14 cellular contexts compared by ENCODE assay signal in the genomic region with DNA sequence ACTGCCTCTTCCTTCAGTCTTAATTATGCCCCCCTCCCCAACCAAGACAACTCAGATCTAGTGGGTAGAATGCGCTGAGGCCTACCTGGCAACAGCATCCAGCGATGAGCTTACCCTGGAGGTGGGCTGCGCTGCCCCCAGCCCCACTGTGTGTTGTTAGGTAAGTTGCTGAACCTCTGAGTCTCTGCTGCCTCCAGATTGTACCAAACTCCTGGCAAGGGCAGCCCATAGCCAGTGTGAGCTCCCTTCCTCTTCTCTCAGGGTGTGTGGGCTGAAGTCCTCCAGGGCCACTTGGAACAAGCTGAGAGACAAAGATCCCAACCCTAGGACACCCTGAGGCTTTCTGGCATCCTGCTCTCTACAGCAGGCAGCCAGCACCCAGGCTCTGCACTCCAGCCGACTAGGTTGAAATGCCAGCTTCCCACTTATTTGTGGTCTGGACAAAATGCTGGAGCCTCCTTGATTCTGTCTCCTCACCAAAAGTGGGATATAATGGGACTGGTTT.
DNase-seq lines count a peak whose midpoint lies in the region; ATAC-seq, FAIRE-seq and TF ChIP-seq lines count a peak whose summit lies in the region.
"Had no signal": no experiment of that assay in that cellular context is flagged by ENCODE, and none has a peak within 500 bp of the region (broad histone marks: within the 10 kb centered on the region; RNA-seq: fewer than 3 reads in every experiment).

No MANE protein-coding gene starts in this region.

- in situ Hi-C loops in K562 (cut with MboI): no loop called here

- BruUV-seq in A673 (replicated peaks; lab: Mats Ljungman, UMichigan) (no TSS peak), K562 (replicated peaks; lab: Mats Ljungman, UMichigan) (TSS peak; percentile 64)

- no peaks in the 10 kb centered on the region for H3K36me3 Mint-ChIP-seq in nephron (ENCODE audit: low read depth)

- peak overlapping the region in 1 of 3 experiments; percentile 34 for H3K4me3 Mint-ChIP-seq in nephron

- WGBS in K562 (ENCODE audit: insufficient coverage, low coverage, missing lambda C conversion rate): 24% methylated on average over 4 of the region's 4 CpGs

- intact Hi-C loops in A673 (cut with micrococcal nuclease; ENCODE audit: unreplicated experiment) (no loop called here), K562 (cut with micrococcal nuclease) (loop anchor here (1.0 to 5.0 kb wide), 5 partner anchors 12 to 37 kb away; no protein-coding TSS in a partner anchor)

- POLR2A ChIA-PET in A673 (lab: Charles Lee; ENCODE audit: low non-redundant PET) (no interaction called here), K562 (lab: Yijun Ruan, JAX) (interaction anchor here (0.9 to 3.5 kb wide), 11 partner anchors 8 to 27 kb away, joined by 3 to 10 read pairs (median 3); no protein-coding TSS in a partner anchor)

- TF ChIP-seq EP300 in K562 (IDR thresholded peaks at IDR 0.05; ENCODE audit: low read length): no peak

- ATAC-seq in K562 (peak; percentile 1; the same call in 2 of the 3 replicates), GM18870 (IDR thresholded peaks at IDR 0.05; ENCODE audit: unreplicated experiment) (no peak)

- peaks cover 62% of the 10 kb centered on the region for H3K79me2 ChIP-seq in K562 (ENCODE audit: control insufficient read depth, insufficient read depth, low read length)

- no peak for TF ChIP-seq RAD21 in K562 (CRISPR knock-in tag; conservative IDR thresholded peaks at IDR 0.05 in 1 of 2, IDR thresholded peaks at IDR 0.05 in 1 of 2)

- no peaks in the 10 kb centered on the region for H4K20me1 ChIP-seq in K562 (replicated peaks; ENCODE audit: control insufficient read depth, insufficient read depth, low read length)

- H3K9me1 ChIP-seq in K562 (ENCODE audit: control insufficient read depth, insufficient read depth, low read length): no peaks in the 10 kb centered on the region

- no peak overlapping the region for H3K4me3 ChIP-seq in A673 (ENCODE audit: low read depth, low read length, poor library complexity, severe bottlenecking)
- H3K4me3 ChIP-seq in K562: no peak overlapping the region

- peaks cover 16% of the 10 kb centered on the region for H3K27me3 ChIP-seq in A673 (replicated peaks; ENCODE audit: insufficient read depth, low read depth, low read length, poor library complexity)
- no peaks in the 10 kb centered on the region; a peak in 1 of 5 replicates for H3K27me3 ChIP-seq in K562 (ENCODE audit: control insufficient read depth in 2 of 2, insufficient read depth in 2 of 2, low read length in 2 of 2)

- H3K4me2 ChIP-seq in K562 (ENCODE audit: insufficient read depth, low read length): peak overlapping the region; percentile 76
- H3K4me2 ChIP-seq: KMS-11 had no signal

- peaks cover 37% of the 10 kb centered on the region for H3K4me1 Mint-ChIP-seq in nephron

- H3K4me1 ChIP-seq in A673 (ENCODE audit: insufficient read depth, low read length, poor library complexity, severe bottlenecking): peaks cover 11% of the 10 kb centered on the region
- peaks cover 68 to 72% of the 10 kb centered on the region in 2 experiments for H3K4me1 ChIP-seq in K562 (replicated peaks in 1 of 2; ENCODE audit: control insufficient read depth in 2 of 2, insufficient read depth in 2 of 2, low read length in 2 of 2)

- H3K27me3 Mint-ChIP-seq in nephron (ENCODE audit: low read depth): no peaks in the 10 kb centered on the region

- CTCF ChIA-PET in A673 (lab: Charles Lee): no interaction called here
- CTCF ChIA-PET in K562 (lab: Yijun Ruan, JAX; ENCODE audit: low intra/inter-chr PET ratio): no interaction called here

- no peak for TF ChIP-seq POLR2A in K562 (conservative IDR thresholded peaks at IDR 0.05)

- H3K27ac ChIP-seq in A673 (ENCODE audit: low read depth, low read length, poor library complexity, severe bottlenecking) (peak overlapping the region; percentile 19), K562 (ENCODE audit: extremely low read depth, low read depth, low read length) (peak overlapping the region; percentile 100)
- H3K27ac ChIP-seq: KMS-11 had no signal

- peak overlapping the region; percentile 82 to 92 for H3K9ac ChIP-seq in K562 (ENCODE audit: insufficient read depth in 1 of 2, low read depth in 2 of 2, low read length in 2 of 2)
- H3K9ac ChIP-seq: KMS-11 had no signal

- H3K9me3 ChIP-seq in A673 (ENCODE audit: low read depth, low read length, poor library complexity, severe bottlenecking) (no peaks in the 10 kb centered on the region), K562 (replicated peaks; ENCODE audit: control insufficient read depth, insufficient read depth, low read depth, low read length) (peaks cover 4% of the 10 kb centered on the region)

- no peak for DNase-seq in A673 (ENCODE audit: low spot score)
- peak; percentile 32 for DNase-seq in EH (ENCODE audit: low read depth)
- DNase-seq in K562 (ENCODE audit: extremely low read depth in 1 of 4, low spot score in 3 of 4): peak in 1 of 4 experiments; percentile 37
- no peak for DNase-seq in NCI-H2029 (lab: John Stamatoyannopoulos, UW)
- no peak for DNase-seq in UCSD-AML1 (lab: John Stamatoyannopoulos, UW; ENCODE audit: unreplicated experiment)
- DNase-seq in T1000 (lab: John Stamatoyannopoulos, UW): no peak
- DNase-seq: activated gamma-delta T cell treated with Interleukin-2 at 50 U/mL for 16 hours; kidney glomerular epithelial cell; NCI-H446; stimulated activated CD4-positive, alpha-beta T cell treated with anti-CD3 and anti-CD28 coated beads, Interleukin-15, amount 100 ng/mL, for 24 hours had no signal

- H2AFZ ChIP-seq in K562 (ENCODE audit: low read depth, low read length): no peak overlapping the region; the same call in 1 of the 2 replicates

- no peak for TF ChIP-seq CTCF in A673 (conservative IDR thresholded peaks at IDR 0.05; ENCODE audit: low read depth, low read length)
- no peak for TF ChIP-seq CTCF in K562 (IDR thresholded peaks at IDR 0.05 in 2 of 3, conservative IDR thresholded peaks at IDR 0.05 in 1 of 3; ENCODE audit: insufficient read depth in 2 of 3, low read depth in 1 of 3, low read length in 3 of 3)
- no peak for TF ChIP-seq CTCF in nephron (IDR thresholded peaks at IDR 0.05; ENCODE audit: unreplicated experiment in 3 of 3)

- H3K9me3 Mint-ChIP-seq in nephron: no peaks in the 10 kb centered on the region

- H3K36me3 ChIP-seq in A673 (ENCODE audit: insufficient read depth, low read length, poor library complexity, severe bottlenecking): no peaks in the 10 kb centered on the region
- H3K36me3 ChIP-seq in K562 (ENCODE audit: control insufficient read depth, insufficient read depth, low read length): peaks cover 34% of the 10 kb centered on the region

- H3K27ac Mint-ChIP-seq in nephron: peak overlapping the region; percentile 56 to 88 (median 85)

- FAIRE-seq in K562 (lab: Jason Lieb, UNC): no peak
- FAIRE-seq: GM19239 had no signal

TF ChIP-seq in K562, 482 proteins besides CTCF, POLR2A, EP300 and RAD21 (continues in another document):
- TF ChIP-seq DPF2 (IDR thresholded peaks at IDR 0.05): no peak
- TF ChIP-seq, protein P1, sequence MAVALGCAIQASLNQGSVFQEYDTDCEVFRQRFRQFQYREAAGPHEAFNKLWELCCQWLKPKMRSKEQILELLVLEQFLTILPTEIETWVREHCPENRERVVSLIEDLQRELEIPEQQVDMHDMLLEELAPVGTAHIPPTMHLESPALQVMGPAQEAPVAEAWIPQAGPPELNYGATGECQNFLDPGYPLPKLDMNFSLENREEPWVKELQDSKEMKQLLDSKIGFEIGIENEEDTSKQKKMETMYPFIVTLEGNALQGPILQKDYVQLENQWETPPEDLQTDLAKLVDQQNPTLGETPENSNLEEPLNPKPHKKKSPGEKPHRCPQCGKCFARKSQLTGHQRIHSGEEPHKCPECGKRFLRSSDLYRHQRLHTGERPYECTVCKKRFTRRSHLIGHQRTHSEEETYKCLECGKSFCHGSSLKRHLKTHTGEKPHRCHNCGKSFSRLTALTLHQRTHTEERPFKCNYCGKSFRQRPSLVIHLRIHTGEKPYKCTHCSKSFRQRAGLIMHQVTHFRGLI (CRISPR knock-in tag; IDR thresholded peaks at IDR 0.05): no peak
- TF ChIP-seq, protein P2, sequence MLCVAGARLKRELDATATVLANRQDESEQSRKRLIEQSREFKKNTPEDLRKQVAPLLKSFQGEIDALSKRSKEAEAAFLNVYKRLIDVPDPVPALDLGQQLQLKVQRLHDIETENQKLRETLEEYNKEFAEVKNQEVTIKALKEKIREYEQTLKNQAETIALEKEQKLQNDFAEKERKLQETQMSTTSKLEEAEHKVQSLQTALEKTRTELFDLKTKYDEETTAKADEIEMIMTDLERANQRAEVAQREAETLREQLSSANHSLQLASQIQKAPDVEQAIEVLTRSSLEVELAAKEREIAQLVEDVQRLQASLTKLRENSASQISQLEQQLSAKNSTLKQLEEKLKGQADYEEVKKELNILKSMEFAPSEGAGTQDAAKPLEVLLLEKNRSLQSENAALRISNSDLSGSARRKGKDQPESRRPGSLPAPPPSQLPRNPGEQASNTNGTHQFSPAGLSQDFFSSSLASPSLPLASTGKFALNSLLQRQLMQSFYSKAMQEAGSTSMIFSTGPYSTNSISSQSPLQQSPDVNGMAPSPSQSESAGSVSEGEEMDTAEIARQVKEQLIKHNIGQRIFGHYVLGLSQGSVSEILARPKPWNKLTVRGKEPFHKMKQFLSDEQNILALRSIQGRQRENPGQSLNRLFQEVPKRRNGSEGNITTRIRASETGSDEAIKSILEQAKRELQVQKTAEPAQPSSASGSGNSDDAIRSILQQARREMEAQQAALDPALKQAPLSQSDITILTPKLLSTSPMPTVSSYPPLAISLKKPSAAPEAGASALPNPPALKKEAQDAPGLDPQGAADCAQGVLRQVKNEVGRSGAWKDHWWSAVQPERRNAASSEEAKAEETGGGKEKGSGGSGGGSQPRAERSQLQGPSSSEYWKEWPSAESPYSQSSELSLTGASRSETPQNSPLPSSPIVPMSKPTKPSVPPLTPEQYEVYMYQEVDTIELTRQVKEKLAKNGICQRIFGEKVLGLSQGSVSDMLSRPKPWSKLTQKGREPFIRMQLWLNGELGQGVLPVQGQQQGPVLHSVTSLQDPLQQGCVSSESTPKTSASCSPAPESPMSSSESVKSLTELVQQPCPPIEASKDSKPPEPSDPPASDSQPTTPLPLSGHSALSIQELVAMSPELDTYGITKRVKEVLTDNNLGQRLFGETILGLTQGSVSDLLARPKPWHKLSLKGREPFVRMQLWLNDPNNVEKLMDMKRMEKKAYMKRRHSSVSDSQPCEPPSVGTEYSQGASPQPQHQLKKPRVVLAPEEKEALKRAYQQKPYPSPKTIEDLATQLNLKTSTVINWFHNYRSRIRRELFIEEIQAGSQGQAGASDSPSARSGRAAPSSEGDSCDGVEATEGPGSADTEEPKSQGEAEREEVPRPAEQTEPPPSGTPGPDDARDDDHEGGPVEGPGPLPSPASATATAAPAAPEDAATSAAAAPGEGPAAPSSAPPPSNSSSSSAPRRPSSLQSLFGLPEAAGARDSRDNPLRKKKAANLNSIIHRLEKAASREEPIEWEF (CRISPR knock-in tag; IDR thresholded peaks at IDR 0.05): peak; percentile 53
- peak; percentile 14 for TF ChIP-seq WHSC1 (IDR thresholded peaks at IDR 0.05; ENCODE audit: low read length)
